ENCODE assay signal across 12 cellular contexts in the genomic region with DNA sequence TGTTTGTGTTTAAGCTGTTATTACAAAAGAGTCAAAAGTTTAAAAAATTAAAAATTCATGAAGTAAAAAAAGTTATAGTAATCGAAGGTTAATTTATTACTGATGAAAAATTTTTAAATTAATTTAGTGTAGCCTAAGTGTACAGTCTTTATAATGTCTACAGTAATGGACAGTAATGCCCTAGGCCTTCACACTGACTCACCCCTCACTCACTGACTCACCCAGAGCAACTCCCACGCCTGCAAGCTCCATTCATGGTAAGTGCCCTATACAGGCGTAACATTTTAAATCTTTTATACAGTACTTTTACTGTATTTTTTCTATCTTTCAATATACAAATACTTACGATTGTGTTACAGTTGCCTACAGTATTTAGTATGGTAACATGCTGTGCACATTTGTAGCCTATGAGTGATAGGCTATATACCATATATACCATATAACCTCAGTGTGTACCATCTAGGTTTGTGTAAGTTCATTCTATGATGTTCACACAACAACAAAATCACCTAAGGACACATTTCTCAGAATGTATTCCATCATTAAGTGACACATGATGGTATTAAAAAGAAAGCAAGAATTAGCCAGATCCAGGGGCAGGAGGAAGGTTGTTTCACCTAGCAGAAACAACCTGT. TPM values are rescaled to one million over a fixed set of nuclear protein-coding genes. Genes with fewer than 3 reads are reported as not detected.
DNase-seq lines count a peak whose midpoint lies in the region; ATAC-seq and TF ChIP-seq lines count a peak whose summit lies in the region.
"Had no signal": no experiment of that assay in that cellular context is flagged by ENCODE, and none has a peak within 500 bp of the region (broad histone marks: within the 10 kb centered on the region; RNA-seq: fewer than 3 reads in every experiment).

No MANE protein-coding gene starts in this region.

- 0 out of 2 replicates have a peak, but pooled peaks cover 6% of the 10 kb centered on the region for H4K20me1 ChIP-seq in SK-N-SH (ENCODE audit: insufficient read depth)
- no peaks in the 10 kb centered on the region for H4K20me1 ChIP-seq in Karpas-422 (ENCODE audit: insufficient read depth, low read depth, low read length)

- no peak for TF ChIP-seq CTCF in SK-N-SH (IDR thresholded peaks at IDR 0.05)
- no peak for TF ChIP-seq CTCF in fibroblast of pulmonary artery (IDR thresholded peaks at IDR 0.05; ENCODE audit: low read length, missing control alignments)

- no peaks in the 10 kb centered on the region for H3K9me2 ChIP-seq in SK-N-SH
- H3K9me2 ChIP-seq in Karpas-422 (replicated peaks; ENCODE audit: insufficient read depth, low read length) = no peaks in the 10 kb centered on the region

- WGBS in SK-N-SH (ENCODE audit: low lambda C conversion rate) = 26% methylated on average over 4 of the region's 4 CpGs

- peak; percentile 16 for DNase-seq in activated naive CD8-positive, alpha-beta T cell treated with anti-CD3 and anti-CD28 coated beads, Interleukin-2, amount 50 U/mL, for 24 hours
- no peak for DNase-seq in activated naive CD8-positive, alpha-beta T cell treated with anti-CD3 and anti-CD28 coated beads for 36 hours
- no peak for DNase-seq in SK-N-SH
- peak; percentile 82 for DNase-seq in fibroblast of pulmonary artery (ENCODE audit: low read depth)
- peak; percentile 28 for DNase-seq in stimulated activated CD8-positive, alpha-beta memory T cell treated with anti-CD3 and anti-CD28 coated beads, Interleukin-4, amount 100 ng/mL, for 48 hours
- no peak for DNase-seq in GM19240 (ENCODE audit: insufficient read length, low spot score)
- DNase-seq in effector memory CD4-positive, alpha-beta T cell = no peak
- no peak for DNase-seq in Karpas-422
- DNase-seq: activated CD4-positive, alpha-beta T cell treated with anti-CD3 and anti-CD28 coated beads, Interleukin-2, amount 10 ng/mL, durations not matched to agents 24 days and 14 days; CD4-positive, alpha-beta memory T cell; central memory CD4-positive, alpha-beta T cell; Kasumi-1 had no signal

- peaks cover 13 to 54% of the 10 kb centered on the region in 2 experiments for H3K36me3 ChIP-seq in SK-N-SH (replicated peaks in 1 of 2; ENCODE audit: control insufficient read depth in 1 of 2, insufficient read depth in 2 of 2, low read length in 1 of 2)
- H3K36me3 ChIP-seq in effector memory CD4-positive, alpha-beta T cell (ENCODE audit: control insufficient read depth, insufficient read depth, low read length) = peaks cover 10% of the 10 kb centered on the region
- H3K36me3 ChIP-seq in Karpas-422 (ENCODE audit: insufficient read depth, low read length) = peaks cover 15% of the 10 kb centered on the region; the same call in 1 of the 2 replicates

- no peaks in the 10 kb centered on the region for H3K9me3 Mint-ChIP-seq in activated naive CD8-positive, alpha-beta T cell treated with anti-CD3 and anti-CD28 coated beads, Interleukin-2, amount 50 U/mL, for 24 hours
- H3K9me3 Mint-ChIP-seq in activated naive CD8-positive, alpha-beta T cell treated with anti-CD3 and anti-CD28 coated beads for 36 hours = no peaks in the 10 kb centered on the region
- H3K9me3 Mint-ChIP-seq: activated CD4-positive, alpha-beta T cell treated with anti-CD3 and anti-CD28 coated beads, Interleukin-2, amount 10 ng/mL, durations not matched to agents 24 days and 14 days; CD4-positive, alpha-beta memory T cell had no signal

- peaks cover 31% of the 10 kb centered on the region for H3F3A ChIP-seq in SK-N-SH (replicated peaks; ENCODE audit: insufficient read depth)

- H3K27ac ChIP-seq in SK-N-SH (ENCODE audit: low read depth in 2 of 2, low read length in 1 of 2) (peak overlapping the region in 1 of 2 experiments; percentile 56; a peak in 2 of 4 replicates), Karpas-422 (ENCODE audit: low read length) (no peak overlapping the region)
- no peak overlapping the region for H3K27ac ChIP-seq in effector memory CD4-positive, alpha-beta T cell (ENCODE audit: insufficient read depth, low read length, poor library complexity, severe bottlenecking)

- no peaks in the 10 kb centered on the region for H3K27me3 ChIP-seq in SK-N-SH (ENCODE audit: insufficient read depth)
- no peaks in the 10 kb centered on the region for H3K27me3 ChIP-seq in effector memory CD4-positive, alpha-beta T cell (replicated peaks; ENCODE audit: control insufficient read depth, insufficient read depth, low read length, poor library complexity, severe bottlenecking)
- H3K27me3 ChIP-seq in Karpas-422 (ENCODE audit: low read length) = no peaks in the 10 kb centered on the region

- POLR2A ChIA-PET in SK-N-SH (lab: Yijun Ruan, JAX) = interaction anchor here (0.9 kb wide), 1 partner anchor 91 kb away, joined by 3 read pairs; no protein-coding TSS in a partner anchor

- H3K4me1 Mint-ChIP-seq in activated naive CD8-positive, alpha-beta T cell treated with anti-CD3 and anti-CD28 coated beads, Interleukin-2, amount 50 U/mL, for 24 hours = peaks cover 20% of the 10 kb centered on the region
- H3K4me1 Mint-ChIP-seq in activated naive CD8-positive, alpha-beta T cell treated with anti-CD3 and anti-CD28 coated beads for 36 hours = peaks cover 16% of the 10 kb centered on the region

- H3K36me3 Mint-ChIP-seq in activated naive CD8-positive, alpha-beta T cell treated with anti-CD3 and anti-CD28 coated beads, Interleukin-2, amount 50 U/mL, for 24 hours (ENCODE audit: low read depth) = peaks cover 12% of the 10 kb centered on the region
- peaks cover 2% of the 10 kb centered on the region for H3K36me3 Mint-ChIP-seq in activated naive CD8-positive, alpha-beta T cell treated with anti-CD3 and anti-CD28 coated beads for 36 hours

- H3K9me3 ChIP-seq in SK-N-SH (no peaks in the 10 kb centered on the region), Karpas-422 (ENCODE audit: low read length) (no peaks in the 10 kb centered on the region)
- no peaks in the 10 kb centered on the region for H3K9me3 ChIP-seq in effector memory CD4-positive, alpha-beta T cell (ENCODE audit: control insufficient read depth, low read length)

- no peak for ATAC-seq in activated naive CD8-positive, alpha-beta T cell treated with anti-CD3 and anti-CD28 coated beads, Interleukin-2, amount 50 U/mL, for 24 hours

- peaks cover 53% of the 10 kb centered on the region for H3K79me2 ChIP-seq in SK-N-SH (ENCODE audit: insufficient read depth)
- peaks cover 60% of the 10 kb centered on the region for H3K79me2 ChIP-seq in Karpas-422 (ENCODE audit: low read length)

- TF ChIP-seq EP300 in SK-N-SH (IDR thresholded peaks at IDR 0.05; ENCODE audit: borderline replicate concordance in 1 of 2, low read depth in 1 of 2, low read length in 1 of 2) = no peak

- CTCF ChIA-PET in SK-N-SH (lab: Yijun Ruan, JAX) = no interaction called here

- H3K4me3 ChIP-seq in SK-N-SH (ENCODE audit: low read depth in 2 of 2, low read length in 1 of 2) = no peak overlapping the region
- H3K4me3 ChIP-seq in fibroblast of pulmonary artery (replicated peaks; ENCODE audit: low read depth, low read length) = no peak overlapping the region
- H3K4me3 ChIP-seq in effector memory CD4-positive, alpha-beta T cell (ENCODE audit: insufficient read depth, low read depth, low read length, poor library complexity, severe bottlenecking) = no peak overlapping the region
- no peak overlapping the region for H3K4me3 ChIP-seq in Karpas-422 (ENCODE audit: low read length)

- H3K27ac Mint-ChIP-seq in activated naive CD8-positive, alpha-beta T cell treated with anti-CD3 and anti-CD28 coated beads, Interleukin-2, amount 50 U/mL, for 24 hours = no peak overlapping the region
- no peak overlapping the region for H3K27ac Mint-ChIP-seq in activated naive CD8-positive, alpha-beta T cell treated with anti-CD3 and anti-CD28 coated beads for 36 hours
- H3K27ac Mint-ChIP-seq: activated CD4-positive, alpha-beta T cell treated with anti-CD3 and anti-CD28 coated beads, Interleukin-2, amount 10 ng/mL, durations not matched to agents 24 days and 14 days had no signal

- TF ChIP-seq RAD21 in SK-N-SH (IDR thresholded peaks at IDR 0.05; ENCODE audit: low read length) = no peak

- H3K4me2 ChIP-seq in SK-N-SH = no peak overlapping the region
- H3K4me2 ChIP-seq in Karpas-422 (ENCODE audit: low read depth, low read length, poor library complexity, severe bottlenecking) = no peak overlapping the region

- no peak overlapping the region for H3K4me3 Mint-ChIP-seq in activated naive CD8-positive, alpha-beta T cell treated with anti-CD3 and anti-CD28 coated beads, Interleukin-2, amount 50 U/mL, for 24 hours
- no peak overlapping the region for H3K4me3 Mint-ChIP-seq in activated naive CD8-positive, alpha-beta T cell treated with anti-CD3 and anti-CD28 coated beads for 36 hours
- H3K4me3 Mint-ChIP-seq: activated CD4-positive, alpha-beta T cell treated with anti-CD3 and anti-CD28 coated beads, Interleukin-2, amount 10 ng/mL, durations not matched to agents 24 days and 14 days; CD4-positive, alpha-beta memory T cell had no signal

- no peaks in the 10 kb centered on the region for H3K27me3 Mint-ChIP-seq in activated naive CD8-positive, alpha-beta T cell treated with anti-CD3 and anti-CD28 coated beads, Interleukin-2, amount 50 U/mL, for 24 hours
- no peaks in the 10 kb centered on the region for H3K27me3 Mint-ChIP-seq in activated naive CD8-positive, alpha-beta T cell treated with anti-CD3 and anti-CD28 coated beads for 36 hours
- H3K27me3 Mint-ChIP-seq: activated CD4-positive, alpha-beta T cell treated with anti-CD3 and anti-CD28 coated beads, Interleukin-2, amount 10 ng/mL, durations not matched to agents 24 days and 14 days; CD4-positive, alpha-beta memory T cell had no signal

- H3K4me1 ChIP-seq in SK-N-SH (ENCODE audit: control insufficient read depth in 1 of 2, insufficient read depth in 2 of 2, low read depth in 1 of 2, low read length in 1 of 2) (peaks cover 4 to 6% of the 10 kb centered on the region in 2 experiments; a peak in 3 of 4 replicates), Karpas-422 (ENCODE audit: low read length) (peaks cover 17% of the 10 kb centered on the region)
- H3K4me1 ChIP-seq in effector memory CD4-positive, alpha-beta T cell (ENCODE audit: control insufficient read depth, insufficient read depth, low read length, poor library complexity, severe bottlenecking) = no peaks in the 10 kb centered on the region

- H3K9ac ChIP-seq in SK-N-SH (no peak overlapping the region), Karpas-422 (ENCODE audit: low read length) (no peak overlapping the region)

- H2AFZ ChIP-seq in SK-N-SH (ENCODE audit: low read depth) (no peak overlapping the region), Karpas-422 (ENCODE audit: low read length) (no peak overlapping the region)

RNA-seq across cellular contexts. Expression of a gene that starts 40.1 kb away (rescaled TPM):
- 10 to 100 TPM; 10.5 to 12.9 TPM for total RNA-seq in activated naive CD8-positive, alpha-beta T cell treated with anti-CD3 and anti-CD28 coated beads for 36 hours
- 11.8 and 19.2 TPM in 2 replicates for polyA plus RNA-seq in SK-N-SH (2012; rRNA removed)
- 12.4 and 15.2 TPM in 2 replicates for polyA plus RNA-seq in SK-N-SH (2012; cell fraction: cytosol; rRNA removed)
- 18.0 and 21.8 TPM in 2 replicates for polyA plus RNA-seq in SK-N-SH (2012; cell fraction: nucleus; rRNA removed)
- total RNA-seq in Karpas-422 (2014; rRNA removed; shearing (Covaris generic); ENCODE audit: low replicate concordance) = 24.6 and 34.8 TPM in 2 replicates

RNA-seq across cellular contexts. Expression of a gene that starts 55.8 kb away (rescaled TPM):
- total RNA-seq in activated naive CD8-positive, alpha-beta T cell treated with anti-CD3 and anti-CD28 coated beads for 36 hours = 100 to 1,000 TPM; 139 to 147 TPM
- 44.0 and 53.6 TPM in 2 replicates for polyA plus RNA-seq in SK-N-SH (2012; rRNA removed)
- polyA plus RNA-seq in SK-N-SH (2012; cell fraction: cytosol; rRNA removed) = 45.6 and 53.8 TPM in 2 replicates
- polyA plus RNA-seq in SK-N-SH (2012; cell fraction: nucleus; rRNA removed) = 41.5 and 70.7 TPM in 2 replicates
- 36.0 and 98.9 TPM in 2 replicates for total RNA-seq in Karpas-422 (2014; rRNA removed; shearing (Covaris generic); ENCODE audit: low replicate concordance)

Comparison
In these comparisons a context has a peak if more than half of its experiments do, and no peak if none do; other contexts are left out.
1. DNase-seq: peak in activated naive CD8-positive, alpha-beta T cell treated with anti-CD3 and anti-CD28 coated beads, Interleukin-2, amount 50 U/mL, for 24 hours (single experiment), fibroblast of pulmonary artery (single experiment) and stimulated activated CD8-positive, alpha-beta memory T cell treated with anti-CD3 and anti-CD28 coated beads, Interleukin-4, amount 100 ng/mL, for 48 hours (single experiment); none in activated naive CD8-positive, alpha-beta T cell treated with anti-CD3 and anti-CD28 coated beads for 36 hours (single experiment), SK-N-SH (single experiment), GM19240 (single experiment), effector memory CD4-positive, alpha-beta T cell (0 of 3) and Karpas-422 (single experiment).